18 cellular contexts compared by ENCODE assay signal in the genomic region with DNA sequence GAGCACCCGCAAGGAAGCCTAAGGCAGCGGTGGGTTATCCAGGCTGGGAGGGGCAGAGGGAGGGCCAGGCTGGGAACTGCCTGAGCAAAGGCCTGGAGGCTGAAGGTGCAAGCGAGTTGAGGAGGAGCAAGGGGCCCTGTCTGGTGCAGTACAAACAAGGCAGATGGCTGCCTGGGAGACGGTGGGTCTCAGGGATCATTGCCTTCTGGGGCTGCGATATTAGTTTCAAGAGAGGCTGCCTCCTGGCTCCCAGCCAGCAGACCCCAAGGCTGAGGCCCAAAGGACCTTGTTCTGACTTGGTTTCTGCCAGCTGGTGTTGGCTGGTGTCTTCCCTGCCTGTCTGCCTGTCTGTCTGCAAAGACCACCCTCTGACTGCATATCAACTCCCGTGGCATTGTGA.
A peak's percentile ranks its signal among the peaks of the same experiment; 100 is the strongest.
DNase-seq lines count a peak whose midpoint lies in the region; ATAC-seq, FAIRE-seq and TF ChIP-seq lines count a peak whose summit lies in the region.
"Had no signal": no experiment of that assay in that cellular context is flagged by ENCODE, and none has a peak within 500 bp of the region (broad histone marks: within the 10 kb centered on the region; RNA-seq: fewer than 3 reads in every experiment).

No MANE protein-coding gene starts in this region.

- H3K4me3 Mint-ChIP-seq in activated CD4-positive, alpha-beta T cell treated with anti-CD3 and anti-CD28 coated beads, Interleukin-2, amount 10 ng/mL, durations not matched to agents 24 days and 14 days = no peak overlapping the region
- H3K4me3 Mint-ChIP-seq: CD14-positive monocyte; CD4-positive, alpha-beta memory T cell; H9 had no signal

- no peak overlapping the region for H2AK5ac ChIP-seq in trophoblast cell (ENCODE audit: low read length)

- no peak for FAIRE-seq in K562 (lab: Jason Lieb, UNC)
- FAIRE-seq: GM12892, GM18507, H1 had no signal

- DNase-seq in NCI-H2171 (lab: John Stamatoyannopoulos, UW) (peak; percentile 69), K562 (ENCODE audit: extremely low read depth in 1 of 4, low spot score in 3 of 4) (no peak), trophoblast cell (no peak)
- DNase-seq in activated CD4-positive, alpha-beta T cell treated with anti-CD3 and anti-CD28 coated beads, Interleukin-2, amount 10 ng/mL, durations not matched to agents 24 days and 14 days = no peak
- DNase-seq in activated naive CD4-positive, alpha-beta T cell treated with anti-CD3 and anti-CD28 coated beads, Interleukin-2, amount 50 U/mL, for 16 hours = no peak
- DNase-seq: 8988T; CD4-positive, alpha-beta memory T cell; DMS153; DMS79; GDM1; H9 had no signal

- no peak for TF ChIP-seq CTCF in K562 (IDR thresholded peaks at IDR 0.05 in 2 of 3, conservative IDR thresholded peaks at IDR 0.05 in 1 of 3; ENCODE audit: insufficient read depth in 2 of 3, low read depth in 1 of 3, low read length in 3 of 3)

- H3K4me1 Mint-ChIP-seq in activated CD4-positive, alpha-beta T cell treated with anti-CD3 and anti-CD28 coated beads, Interleukin-2, amount 10 ng/mL, durations not matched to agents 24 days and 14 days = no peaks in the 10 kb centered on the region
- H3K4me1 Mint-ChIP-seq: CD14-positive monocyte; CD4-positive, alpha-beta memory T cell had no signal

- H3K18ac ChIP-seq in trophoblast cell (ENCODE audit: low read length) = no peak overlapping the region

- TF ChIP-seq RAD21 in K562 (CRISPR knock-in tag; conservative IDR thresholded peaks at IDR 0.05 in 1 of 2, IDR thresholded peaks at IDR 0.05 in 1 of 2) = no peak

- H4K12ac ChIP-seq in trophoblast cell (ENCODE audit: low read depth, low read length) = no peak overlapping the region

- no peak overlapping the region for H3K14ac ChIP-seq in trophoblast cell (ENCODE audit: low read length)

- H3K4me1 ChIP-seq in K562 (replicated peaks in 1 of 2; ENCODE audit: control insufficient read depth in 2 of 2, insufficient read depth in 2 of 2, low read length in 2 of 2) (no peaks in the 10 kb centered on the region), trophoblast cell (ENCODE audit: control insufficient read depth in 1 of 2, insufficient read depth in 2 of 2, low read length in 2 of 2) (peaks cover 2 to 4% of the 10 kb centered on the region in 2 experiments)

- H4K20me1 ChIP-seq in K562 (replicated peaks; ENCODE audit: control insufficient read depth, insufficient read depth, low read length) = no peaks in the 10 kb centered on the region
- H4K20me1 ChIP-seq: BLaER1 had no signal

- WGBS in K562 (ENCODE audit: insufficient coverage, low coverage, missing lambda C conversion rate) = 2% methylated on average over 6 of the region's 6 CpGs
- no CpG with 5 or more reads among the region's 6 CpGs for WGBS in trophoblast cell (ENCODE audit: extremely low coverage, insufficient coverage, insufficient read length)

- no peak overlapping the region for H2BK12ac ChIP-seq in trophoblast cell (ENCODE audit: low read length)

- H3K4me3 ChIP-seq in K562 (no peak overlapping the region), trophoblast cell (ENCODE audit: low read depth, low read length) (no peak overlapping the region)
- H3K4me3 ChIP-seq: BLaER1 had no signal

- peaks cover 16 to 55% of the 10 kb centered on the region in 2 experiments for H3K27me3 ChIP-seq in K562 (ENCODE audit: control insufficient read depth in 2 of 2, insufficient read depth in 2 of 2, low read length in 2 of 2)
- H3K27me3 ChIP-seq in trophoblast cell (ENCODE audit: insufficient read depth, low read length) = no peaks in the 10 kb centered on the region
- H3K27me3 ChIP-seq: BLaER1 had no signal

- in situ Hi-C loops in K562 (cut with MboI) = no loop called here

- no peaks in the 10 kb centered on the region for H3K36me3 ChIP-seq in K562 (ENCODE audit: control insufficient read depth, insufficient read depth, low read length)
- no peaks in the 10 kb centered on the region for H3K36me3 ChIP-seq in trophoblast cell (ENCODE audit: control insufficient read depth in 1 of 2, insufficient read depth in 2 of 2, low read length in 2 of 2)
- H3K36me3 ChIP-seq: BLaER1 had no signal

- POLR2A ChIA-PET in K562 (lab: Yijun Ruan, JAX) = no interaction called here

- no peak overlapping the region for H2AFZ ChIP-seq in K562 (ENCODE audit: low read depth, low read length)
- H2AFZ ChIP-seq in trophoblast cell (ENCODE audit: insufficient read depth, low read length, poor library complexity) = no peak overlapping the region

- no peaks in the 10 kb centered on the region for H3K36me3 Mint-ChIP-seq in activated CD4-positive, alpha-beta T cell treated with anti-CD3 and anti-CD28 coated beads, Interleukin-2, amount 10 ng/mL, durations not matched to agents 24 days and 14 days (ENCODE audit: low read depth)
- H3K36me3 Mint-ChIP-seq: CD14-positive monocyte; CD4-positive, alpha-beta memory T cell had no signal

- no peaks in the 10 kb centered on the region for H3K9me3 Mint-ChIP-seq in activated CD4-positive, alpha-beta T cell treated with anti-CD3 and anti-CD28 coated beads, Interleukin-2, amount 10 ng/mL, durations not matched to agents 24 days and 14 days
- H3K9me3 Mint-ChIP-seq: CD14-positive monocyte; CD4-positive, alpha-beta memory T cell; H9 had no signal

- no peak overlapping the region for H3K27ac Mint-ChIP-seq in activated CD4-positive, alpha-beta T cell treated with anti-CD3 and anti-CD28 coated beads, Interleukin-2, amount 10 ng/mL, durations not matched to agents 24 days and 14 days
- H3K27ac Mint-ChIP-seq: CD4-positive, alpha-beta memory T cell had no signal

- no peak for TF ChIP-seq EP300 in K562 (IDR thresholded peaks at IDR 0.05; ENCODE audit: low read length)

- H3K27ac ChIP-seq in K562 (ENCODE audit: extremely low read depth, low read depth, low read length) (no peak overlapping the region), trophoblast cell (ENCODE audit: low read depth, low read length) (no peak overlapping the region)
- H3K27ac ChIP-seq: BLaER1 had no signal

- intact Hi-C loops in K562 (cut with micrococcal nuclease) = no loop called here
- intact Hi-C loops in activated CD4-positive, alpha-beta T cell treated with anti-CD3 and anti-CD28 coated beads, Interleukin-2, amount 10 ng/mL, durations not matched to agents 24 days and 14 days (cut with micrococcal nuclease) = no loop called here

- no peak for ATAC-seq in K562
- ATAC-seq in HG03520 (IDR thresholded peaks at IDR 0.05; ENCODE audit: unreplicated experiment) = no peak
- no peak for ATAC-seq in HG03571 (IDR thresholded peaks at IDR 0.05; ENCODE audit: unreplicated experiment)

- no peak overlapping the region for H3K23ac ChIP-seq in trophoblast cell (ENCODE audit: low read length)

- no peak overlapping the region for H3K9ac ChIP-seq in K562 (ENCODE audit: insufficient read depth in 1 of 2, low read depth in 2 of 2, low read length in 2 of 2)
- H3K9ac ChIP-seq in trophoblast cell (ENCODE audit: low read length) = peak overlapping the region; percentile 4
- H3K9ac ChIP-seq: BLaER1 had no signal

- no peak overlapping the region for H4K8ac ChIP-seq in trophoblast cell (ENCODE audit: low read depth, low read length)

- H3K27me3 Mint-ChIP-seq in activated CD4-positive, alpha-beta T cell treated with anti-CD3 and anti-CD28 coated beads, Interleukin-2, amount 10 ng/mL, durations not matched to agents 24 days and 14 days = peaks cover 7% of the 10 kb centered on the region

- H3K4ac ChIP-seq in trophoblast cell (ENCODE audit: low read depth, low read length) = no peak overlapping the region

- H3K9me3 ChIP-seq in K562 (replicated peaks; ENCODE audit: control insufficient read depth, insufficient read depth, low read depth, low read length) (no peaks in the 10 kb centered on the region), trophoblast cell (ENCODE audit: insufficient read depth, low read depth, low read length) (peaks cover 2% of the 10 kb centered on the region)
- H3K9me3 ChIP-seq: BLaER1 had no signal

- CTCF ChIA-PET in K562 (lab: Yijun Ruan, JAX; ENCODE audit: low intra/inter-chr PET ratio) = no interaction called here

- H3K79me1 ChIP-seq in trophoblast cell (ENCODE audit: low read length) = no peaks in the 10 kb centered on the region

- TF ChIP-seq POLR2A in K562 (conservative IDR thresholded peaks at IDR 0.05) = no peak

- no TSS peak for BruUV-seq in K562 (replicated peaks; lab: Mats Ljungman, UMichigan)

- no peak overlapping the region for H2BK120ac ChIP-seq in trophoblast cell (ENCODE audit: insufficient read depth, low read length, poor library complexity)

- H4K91ac ChIP-seq in trophoblast cell (ENCODE audit: low read depth, low read length) = no peak overlapping the region

- no peak overlapping the region for H2BK5ac ChIP-seq in trophoblast cell (ENCODE audit: low read depth, low read length, poor library complexity)

- no peaks in the 10 kb centered on the region for H3K9me1 ChIP-seq in K562 (ENCODE audit: control insufficient read depth, insufficient read depth, low read length)

- H3K79me2 ChIP-seq in K562 (ENCODE audit: control insufficient read depth, insufficient read depth, low read length) (no peaks in the 10 kb centered on the region), trophoblast cell (ENCODE audit: control insufficient read depth, insufficient read depth, low read length, poor library complexity) (no peaks in the 10 kb centered on the region)

- H3K4me2 ChIP-seq in K562 (ENCODE audit: insufficient read depth, low read length) (no peak overlapping the region), trophoblast cell (ENCODE audit: low read length) (no peak overlapping the region)
- H3K4me2 ChIP-seq: BLaER1 had no signal

TF ChIP-seq in K562, 482 proteins besides CTCF, POLR2A, EP300 and RAD21:
- TF ChIP-seq NFIC (IDR thresholded peaks at IDR 0.05) (0 out of 2 replicates have a peak, but pooled peaks have one; percentile 18), ZNF263 (CRISPR knock-in tag; IDR thresholded peaks at IDR 0.05; ENCODE audit: borderline replicate concordance) (no peak)
TF ChIP-seq in K562: peak in this region for 1.
